ENCODE assay signal across 25 cellular contexts in the genomic region with DNA sequence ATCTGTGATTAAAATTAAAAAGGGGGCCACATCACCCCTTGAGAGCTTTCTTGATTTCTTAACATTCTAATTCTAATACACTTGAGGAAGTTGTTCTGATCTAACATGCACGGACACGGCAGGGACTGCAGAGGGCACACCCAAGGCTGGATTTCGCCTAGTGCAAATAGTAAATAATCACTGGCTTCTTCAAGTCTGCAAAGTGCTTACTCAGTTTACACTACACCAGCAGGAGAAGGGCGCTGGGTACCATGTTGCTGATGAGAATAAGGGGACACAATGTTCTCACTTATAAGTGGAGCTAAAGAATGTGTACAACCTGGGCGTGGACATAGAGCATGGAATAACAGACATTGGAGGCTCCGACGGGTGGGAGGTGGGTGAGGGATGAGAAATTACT. TPM values are rescaled to one million over a fixed set of nuclear protein-coding genes. Genes with fewer than 3 reads are reported as not detected.
"Had no signal": no experiment of that assay in that cellular context is flagged by ENCODE, and none has a peak within 500 bp of the region (broad histone marks: within the 10 kb centered on the region; RNA-seq: fewer than 3 reads in every experiment).

No MANE protein-coding gene starts in this region.

- H3K4me1 Mint-ChIP-seq: activated naive CD4-positive, alpha-beta T cell treated with anti-CD3 and anti-CD28 coated beads, Interleukin-2, amount 50 U/mL, for 24 hours had no signal

- H3K27me3 ChIP-seq: breast epithelium, Peyer's patch, SJSA1 had no signal

- H3K4me3 Mint-ChIP-seq: activated CD8-positive, alpha-beta T cell treated with anti-CD3 and anti-CD28 coated beads, Interleukin-2, amount 10 ng/mL, durations not matched to agents 7 days and 5 days; activated naive CD4-positive, alpha-beta T cell treated with anti-CD3 and anti-CD28 coated beads, Interleukin-2, amount 50 U/mL, for 24 hours; WTC11 had no signal

- H3K4me3 ChIP-seq: breast epithelium, Peyer's patch, SJSA1 had no signal

- ATAC-seq: activated CD8-positive, alpha-beta T cell treated with anti-CD3 and anti-CD28 coated beads, Interleukin-2, amount 10 ng/mL, durations not matched to agents 7 days and 5 days; SK-N-SH treated with all-trans-retinoic acid at 6 μM for 48 hours; WTC11 had no signal

- H3K36me3 ChIP-seq: breast epithelium, Peyer's patch, SJSA1 had no signal

- H3K27ac Mint-ChIP-seq: activated CD8-positive, alpha-beta T cell treated with anti-CD3 and anti-CD28 coated beads, Interleukin-2, amount 10 ng/mL, durations not matched to agents 7 days and 5 days; activated naive CD4-positive, alpha-beta T cell treated with anti-CD3 and anti-CD28 coated beads, Interleukin-2, amount 50 U/mL, for 24 hours; WTC11 had no signal

- H3K4me1 ChIP-seq: breast epithelium, Peyer's patch, SJSA1 had no signal

- H3K36me3 Mint-ChIP-seq: activated naive CD4-positive, alpha-beta T cell treated with anti-CD3 and anti-CD28 coated beads, Interleukin-2, amount 50 U/mL, for 24 hours; WTC11 had no signal

- DNase-seq: activated CD4-positive, alpha-beta T cell treated with anti-CD3 and anti-CD28 coated beads for 48 hours; activated CD4-positive, alpha-beta T cell treated with anti-CD3 and anti-CD28 coated beads, Interleukin-2, amount 50 U/mL, for 4 hours; activated CD4-positive, CD25-positive, alpha-beta regulatory T cell treated with anti-CD3 and anti-CD28 coated beads, Interleukin-2, amount 50 U/mL, for 72 hours; activated CD8-positive, alpha-beta memory T cell treated with anti-CD3 and anti-CD28 coated beads, Interleukin-2, amount 50 U/mL, for 48 hours; activated CD8-positive, alpha-beta T cell treated with anti-CD3 and anti-CD28 coated beads, Interleukin-2, amount 10 ng/mL, durations not matched to agents 7 days and 5 days; activated T-cell treated with anti-CD3 and anti-CD28 coated beads, Interleukin-2, amount 50 U/mL, for 1 hour; aorta; Kasumi-1; KBM-7; NCI-H1105 treated with DMSO at 0.1 percent for 48 hours; NCI-H1436 treated with DMSO at 0.1 percent for 48 hours; NCI-H187; NCI-H2081 treated with DMSO at 0.1 percent for 48 hours; NCI-H446; NCI-H524; Peyer's patch; SHP77; SW 1271 had no signal

- H3K27ac ChIP-seq: breast epithelium, Peyer's patch, RWPE1, SJSA1 had no signal

- H3K9me3 ChIP-seq: breast epithelium, Peyer's patch, SJSA1 had no signal

RNA-seq across cellular contexts. Expression of a gene that starts 34.2 kb away (rescaled TPM):
- total RNA-seq: activated CD8-positive, alpha-beta T cell treated with anti-CD3 and anti-CD28 coated beads, Interleukin-2, amount 10 ng/mL, durations not matched to agents 7 days and 5 days; Peyer's patch; SJSA1; T-helper 1 cell treated with Interleukin-12 subunit alpha and Interleukin-12 subunit beta and Interleukin-4 antibody, amounts not matched to agents 30 ng/mL and 1 ng/mL, for 36 hours had no signal
